Comparison of ENCODE assay signal across 10 cellular contexts in the genomic region with DNA sequence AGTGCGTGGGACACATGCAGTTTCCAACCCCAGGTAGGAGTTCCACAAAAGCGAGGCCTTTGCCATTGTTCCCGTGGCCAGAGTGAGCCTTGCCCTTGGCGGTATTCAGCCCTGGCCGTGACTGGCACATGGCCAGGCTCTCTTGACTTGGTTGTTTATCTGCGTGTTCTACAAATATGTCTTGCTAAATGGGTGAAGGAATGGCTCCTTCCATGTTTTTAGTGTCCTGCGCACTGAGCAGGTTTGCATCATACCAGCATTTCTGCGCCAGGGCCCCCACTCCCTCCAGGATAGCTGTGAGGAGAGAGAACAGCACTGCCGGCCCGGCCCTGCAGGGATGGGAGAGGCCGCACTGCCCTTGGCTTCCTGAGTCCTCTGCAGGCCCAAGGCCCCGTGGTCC. TPM values are rescaled to one million over a fixed set of nuclear protein-coding genes. Genes with fewer than 3 reads are reported as not detected.
A peak's percentile ranks its signal among the peaks of the same experiment; 100 is the strongest.
DNase-seq lines count a peak whose midpoint lies in the region; ATAC-seq, FAIRE-seq and TF ChIP-seq lines count a peak whose summit lies in the region.
"Had no signal": no experiment of that assay in that cellular context is flagged by ENCODE, and none has a peak within 500 bp of the region (broad histone marks: within the 10 kb centered on the region; RNA-seq: fewer than 3 reads in every experiment).

No MANE protein-coding gene starts in this region.

- H4K20me1 ChIP-seq in HepG2 (ENCODE audit: insufficient read depth, low read length) = 0 out of 2 replicates have a peak, but pooled peaks cover 4% of the 10 kb centered on the region

- no peak overlapping the region for H3K4me3 ChIP-seq in HepG2 (replicated peaks in 1 of 3; ENCODE audit: insufficient read depth in 1 of 3, low read depth in 2 of 3, low read length in 3 of 3)

- peaks cover 51% of the 10 kb centered on the region for H3K4me1 ChIP-seq in HepG2 (ENCODE audit: insufficient read depth, low read length)

- FAIRE-seq in HepG2 (lab: Jason Lieb, UNC) = no peak
- FAIRE-seq: A204.1, RCC 7860 had no signal

- in situ Hi-C loops in T47D (cut with HindIII; ENCODE audit: low pct_unique_long_range_greater_than_20kb, low sequenced_read_pairs) (no loop called here), HepG2 (cut with HindIII; ENCODE audit: extremely low pct_ligation_motif_present, low pct_unique_long_range_greater_than_20kb) (no loop called here)

- TF ChIP-seq CTCF in HepG2 (CRISPR knock-in tag; IDR thresholded peaks at IDR 0.05) = no peak

- POLR2A ChIA-PET in HepG2 (lab: Yijun Ruan, JAX) = interaction anchor here (0.7 kb wide), 1 partner anchor 122 kb away, joined by 3 read pairs; no protein-coding TSS in a partner anchor

- H3K27me3 ChIP-seq in HepG2 (ENCODE audit: control insufficient read depth in 1 of 2, insufficient read depth in 2 of 2, low read length in 2 of 2) = no peaks in the 10 kb centered on the region

- peak; percentile 16 for DNase-seq in DMS53 (lab: John Stamatoyannopoulos, UW)
- no peak for DNase-seq in DMS53 treated with DMSO at 0.1 percent for 48 hours (lab: John Stamatoyannopoulos, UW; ENCODE audit: unreplicated experiment)
- DNase-seq in T47D (ENCODE audit: low read depth in 1 of 2, low spot score in 1 of 2) = peak; percentile 35 to 70
- no peak for DNase-seq in HepG2 (ENCODE audit: low spot score)
- no peak for DNase-seq in stimulated activated CD4-positive, alpha-beta T cell treated with anti-CD3 and anti-CD28 coated beads, Interleukin-15, amount 100 ng/mL, for 24 hours

- 0 out of 2 replicates have a peak overlapping the region, but pooled peaks have one; percentile 6 for H3K9ac ChIP-seq in HepG2 (ENCODE audit: insufficient read depth, low read depth, low read length)

- TF ChIP-seq EP300 in HepG2 (IDR thresholded peaks at IDR 0.05; ENCODE audit: low read depth in 2 of 2, low read length in 2 of 2) (no peak), HepG2 (CRISPR knock-in tag; IDR thresholded peaks at IDR 0.05; ENCODE audit: borderline replicate concordance) (no peak)

- 79% methylated on average over 7 of the region's 12 CpGs for WGBS in HepG2 (ENCODE audit: low lambda C conversion rate)

- intact Hi-C loops in HepG2 (cut with micrococcal nuclease; ENCODE audit: unreplicated experiment) = no loop called here

- no peaks in the 10 kb centered on the region for H3K9me3 ChIP-seq in HepG2 (ENCODE audit: low read length)

- H2AFZ ChIP-seq in HepG2 (ENCODE audit: low read length) = no peak overlapping the region

- no peak for TF ChIP-seq POLR2A in HepG2 (IDR thresholded peaks at IDR 0.05; ENCODE audit: insufficient read depth in 1 of 2, low read depth in 2 of 2, low read length in 2 of 2)

- CTCF ChIA-PET in HepG2 (lab: Yijun Ruan, JAX; ENCODE audit: low intra/inter-chr PET ratio, low total read pairs) = no interaction called here

- no peak overlapping the region for H3K4me2 ChIP-seq in HepG2 (ENCODE audit: low read depth, low read length)

- no TSS peak for BruUV-seq in HepG2 (replicated peaks; lab: Mats Ljungman, UMichigan)

- no peaks in the 10 kb centered on the region for H3K79me2 ChIP-seq in HepG2 (ENCODE audit: insufficient read depth, low read length)

- no peak for TF ChIP-seq RAD21 in HepG2 (CRISPR knock-in tag; IDR thresholded peaks at IDR 0.05)

- ATAC-seq in HepG2 (no peak), HG02885 (IDR thresholded peaks at IDR 0.05; ENCODE audit: poor library complexity, unreplicated experiment) (no peak), GM21381 (IDR thresholded peaks at IDR 0.05; ENCODE audit: unreplicated experiment) (no peak)

- H3K27ac ChIP-seq in HepG2 (ENCODE audit: extremely low read length, insufficient read depth, low read length) (no peak overlapping the region), temporal lobe (ENCODE audit: low read depth, low read length) (peak overlapping the region; percentile 95)

- peaks cover 18 to 52% of the 10 kb centered on the region in 2 experiments for H3K36me3 ChIP-seq in HepG2 (replicated peaks in 1 of 2; ENCODE audit: control insufficient read depth in 1 of 2, insufficient read depth in 2 of 2, low read length in 2 of 2)

RNA-seq across cellular contexts. Expression of gene POLR3H, which starts 20.0 kb away (rescaled TPM):
- total RNA-seq in HepG2 (2016; rRNA removed; fragmentation: Illumina TruSeq; extraction: Trizol) = 28.6 and 30.3 TPM in 2 replicates
- total RNA-seq in HepG2 (2016; cell fraction: cytosol; rRNA removed; fragmentation: Illumina TruSeq; extraction: Trizol; ENCODE audit: low read depth) = 13.1 and 13.9 TPM in 2 replicates
- 27.8 and 29.2 TPM in 2 replicates for total RNA-seq in HepG2 (2016; cell fraction: insoluble cytoplasmic fraction; rRNA removed; fragmentation: Illumina TruSeq; extraction: Trizol)
- total RNA-seq in HepG2 (2016; cell fraction: membrane; rRNA removed; fragmentation: Illumina TruSeq; extraction: Trizol) = 33.4 and 34.4 TPM in 2 replicates
- total RNA-seq in HepG2 (2016; cell fraction: nucleus; rRNA removed; fragmentation: Illumina TruSeq; extraction: Trizol) = 20.8 and 24.8 TPM in 2 replicates
- 10.3 and 11.2 TPM in 2 replicates for polyA plus RNA-seq in HepG2 (2011; rRNA removed)
- 8.4 and 9.9 TPM in 2 replicates for polyA plus RNA-seq in HepG2 (2011; cell fraction: cytosol; rRNA removed)
- 10.0 and 10.5 TPM in 2 replicates for polyA plus RNA-seq in HepG2 (2011; cell fraction: nucleus; rRNA removed)
- 8.6 and 11.1 TPM in 2 replicates for polyA plus RNA-seq in HepG2 (2012)
- polyA plus RNA-seq in HepG2 (2016; cell fraction: cytosol; fragmentation: Illumina TruSeq; extraction: Trizol; ENCODE audit: low read depth) = 40.9 and 52.2 TPM in 2 replicates
- polyA plus RNA-seq in HepG2 (2016; cell fraction: insoluble cytoplasmic fraction; fragmentation: Illumina TruSeq; extraction: Trizol; ENCODE audit: low read depth) = 37.9 and 45.4 TPM in 2 replicates
- 50.3 and 61.8 TPM in 2 replicates for polyA plus RNA-seq in HepG2 (2016; cell fraction: membrane; fragmentation: Illumina TruSeq; extraction: Trizol; ENCODE audit: low read depth)
- polyA plus RNA-seq in HepG2 (2016; cell fraction: nucleus; fragmentation: Illumina TruSeq; extraction: Trizol; ENCODE audit: insufficient read depth, low read depth) = 38.0 and 40.7 TPM in 2 replicates
- polyA minus RNA-seq in HepG2 (2011; rRNA and poly(A)+ RNA removed; ENCODE audit: low replicate concordance) = 18.2 and 44.3 TPM in 2 replicates
- polyA minus RNA-seq in HepG2 (2011; cell fraction: cytosol; rRNA and poly(A)+ RNA removed) = 3.3 and 3.9 TPM in 2 replicates
- 16.3 and 17.3 TPM in 2 replicates for polyA minus RNA-seq in HepG2 (2011; cell fraction: nucleus; rRNA and poly(A)+ RNA removed)
- 20.4 TPM for total RNA-seq in temporal lobe

RNA-seq across cellular contexts. Expression of gene CSDC2, which starts 36.5 kb away (rescaled TPM):
- 0.11 and 0.17 TPM in 2 replicates for total RNA-seq in HepG2 (2016; rRNA removed; fragmentation: Illumina TruSeq; extraction: Trizol)
- total RNA-seq in HepG2 (2016; cell fraction: cytosol; rRNA removed; fragmentation: Illumina TruSeq; extraction: Trizol; ENCODE audit: low read depth) = 0.18 TPM in 1 of 2 replicates, not detected in the other
- total RNA-seq in HepG2 (2016; cell fraction: insoluble cytoplasmic fraction; rRNA removed; fragmentation: Illumina TruSeq; extraction: Trizol) = 0.12 and 0.28 TPM in 2 replicates
- 0.07 and 0.09 TPM in 2 replicates for total RNA-seq in HepG2 (2016; cell fraction: membrane; rRNA removed; fragmentation: Illumina TruSeq; extraction: Trizol)
- total RNA-seq in HepG2 (2016; cell fraction: nucleus; rRNA removed; fragmentation: Illumina TruSeq; extraction: Trizol) = not detected in 2 replicates
- polyA plus RNA-seq in HepG2 (2011; rRNA removed) = 0.26 and 0.47 TPM in 2 replicates
- 0.24 and 0.38 TPM in 2 replicates for polyA plus RNA-seq in HepG2 (2011; cell fraction: cytosol; rRNA removed)
- polyA plus RNA-seq in HepG2 (2011; cell fraction: nucleus; rRNA removed) = 0.96 and 1.1 TPM in 2 replicates
- polyA plus RNA-seq in HepG2 (2012) = 0.16 and 0.33 TPM in 2 replicates
- polyA plus RNA-seq in HepG2 (2016; cell fraction: cytosol; fragmentation: Illumina TruSeq; extraction: Trizol; ENCODE audit: low read depth) = 0.03 and 0.05 TPM in 2 replicates
- polyA plus RNA-seq in HepG2 (2016; cell fraction: insoluble cytoplasmic fraction; fragmentation: Illumina TruSeq; extraction: Trizol; ENCODE audit: low read depth) = 0.41 TPM in 1 of 2 replicates, not detected in the other
- polyA plus RNA-seq in HepG2 (2016; cell fraction: membrane; fragmentation: Illumina TruSeq; extraction: Trizol; ENCODE audit: low read depth) = 0.08 and 0.15 TPM in 2 replicates
- 0.22 and 0.27 TPM in 2 replicates for polyA plus RNA-seq in HepG2 (2016; cell fraction: nucleus; fragmentation: Illumina TruSeq; extraction: Trizol; ENCODE audit: insufficient read depth, low read depth)
- 0.40 and 0.82 TPM in 2 replicates for polyA minus RNA-seq in HepG2 (2011; rRNA and poly(A)+ RNA removed; ENCODE audit: low replicate concordance)
- polyA minus RNA-seq in HepG2 (2011; cell fraction: cytosol; rRNA and poly(A)+ RNA removed) = 0.26 and 0.40 TPM in 2 replicates
- 0.12 and 0.13 TPM in 2 replicates for polyA minus RNA-seq in HepG2 (2011; cell fraction: nucleus; rRNA and poly(A)+ RNA removed)
- total RNA-seq in temporal lobe = 11.8 TPM

RNA-seq across cellular contexts. Expression of gene ACO2, which starts 55.4 kb away (rescaled TPM):
- total RNA-seq in HepG2 (2016; rRNA removed; fragmentation: Illumina TruSeq; extraction: Trizol) (39.3 and 45.6 TPM in 2 replicates), temporal lobe (72.5 TPM)
- 34.7 and 46.3 TPM in 2 replicates for total RNA-seq in HepG2 (2016; cell fraction: cytosol; rRNA removed; fragmentation: Illumina TruSeq; extraction: Trizol; ENCODE audit: low read depth)
- 35.3 and 49.1 TPM in 2 replicates for total RNA-seq in HepG2 (2016; cell fraction: insoluble cytoplasmic fraction; rRNA removed; fragmentation: Illumina TruSeq; extraction: Trizol)
- total RNA-seq in HepG2 (2016; cell fraction: membrane; rRNA removed; fragmentation: Illumina TruSeq; extraction: Trizol) = 68.4 and 83.2 TPM in 2 replicates
- 37.1 and 37.3 TPM in 2 replicates for total RNA-seq in HepG2 (2016; cell fraction: nucleus; rRNA removed; fragmentation: Illumina TruSeq; extraction: Trizol)
- 19.2 and 19.4 TPM in 2 replicates for polyA plus RNA-seq in HepG2 (2011; rRNA removed)
- 34.8 and 36.5 TPM in 2 replicates for polyA plus RNA-seq in HepG2 (2011; cell fraction: cytosol; rRNA removed)
- 61.6 and 75.9 TPM in 2 replicates for polyA plus RNA-seq in HepG2 (2011; cell fraction: nucleus; rRNA removed)
- polyA plus RNA-seq in HepG2 (2012) = 57.9 and 62.9 TPM in 2 replicates
- 61.5 and 78.5 TPM in 2 replicates for polyA plus RNA-seq in HepG2 (2016; cell fraction: cytosol; fragmentation: Illumina TruSeq; extraction: Trizol; ENCODE audit: low read depth)
- 39.9 and 50.2 TPM in 2 replicates for polyA plus RNA-seq in HepG2 (2016; cell fraction: insoluble cytoplasmic fraction; fragmentation: Illumina TruSeq; extraction: Trizol; ENCODE audit: low read depth)
- polyA plus RNA-seq in HepG2 (2016; cell fraction: membrane; fragmentation: Illumina TruSeq; extraction: Trizol; ENCODE audit: low read depth) = 77.9 and 110 TPM in 2 replicates
- 51.9 and 54.4 TPM in 2 replicates for polyA plus RNA-seq in HepG2 (2016; cell fraction: nucleus; fragmentation: Illumina TruSeq; extraction: Trizol; ENCODE audit: insufficient read depth, low read depth)
- polyA minus RNA-seq in HepG2 (2011; rRNA and poly(A)+ RNA removed; ENCODE audit: low replicate concordance) = 18.9 and 35.9 TPM in 2 replicates
- polyA minus RNA-seq in HepG2 (2011; cell fraction: cytosol; rRNA and poly(A)+ RNA removed) = 31.6 and 35.4 TPM in 2 replicates
- 29.2 and 32.8 TPM in 2 replicates for polyA minus RNA-seq in HepG2 (2011; cell fraction: nucleus; rRNA and poly(A)+ RNA removed)

RNA-seq across cellular contexts. Expression of gene PHF5A, which starts 55.8 kb away (rescaled TPM):
- total RNA-seq in HepG2 (2016; rRNA removed; fragmentation: Illumina TruSeq; extraction: Trizol) = 105 and 154 TPM in 2 replicates
- total RNA-seq in HepG2 (2016; cell fraction: cytosol; rRNA removed; fragmentation: Illumina TruSeq; extraction: Trizol; ENCODE audit: low read depth) = 34.8 TPM in 2 replicates
- 107 and 165 TPM in 2 replicates for total RNA-seq in HepG2 (2016; cell fraction: insoluble cytoplasmic fraction; rRNA removed; fragmentation: Illumina TruSeq; extraction: Trizol)
- 55.9 and 58.9 TPM in 2 replicates for total RNA-seq in HepG2 (2016; cell fraction: membrane; rRNA removed; fragmentation: Illumina TruSeq; extraction: Trizol)
- total RNA-seq in HepG2 (2016; cell fraction: nucleus; rRNA removed; fragmentation: Illumina TruSeq; extraction: Trizol) = 38.4 and 43.4 TPM in 2 replicates
- polyA plus RNA-seq in HepG2 (2011; rRNA removed) = 50.7 and 56.6 TPM in 2 replicates
- 43.0 and 50.6 TPM in 2 replicates for polyA plus RNA-seq in HepG2 (2011; cell fraction: cytosol; rRNA removed)
- 14.8 and 17.9 TPM in 2 replicates for polyA plus RNA-seq in HepG2 (2011; cell fraction: nucleus; rRNA removed)
- polyA plus RNA-seq in HepG2 (2012) = 42.0 and 46.3 TPM in 2 replicates
- polyA plus RNA-seq in HepG2 (2016; cell fraction: cytosol; fragmentation: Illumina TruSeq; extraction: Trizol; ENCODE audit: low read depth) = 22.7 and 24.1 TPM in 2 replicates
- 141 and 153 TPM in 2 replicates for polyA plus RNA-seq in HepG2 (2016; cell fraction: insoluble cytoplasmic fraction; fragmentation: Illumina TruSeq; extraction: Trizol; ENCODE audit: low read depth)
- 38.6 and 42.2 TPM in 2 replicates for polyA plus RNA-seq in HepG2 (2016; cell fraction: membrane; fragmentation: Illumina TruSeq; extraction: Trizol; ENCODE audit: low read depth)
- polyA plus RNA-seq in HepG2 (2016; cell fraction: nucleus; fragmentation: Illumina TruSeq; extraction: Trizol; ENCODE audit: insufficient read depth, low read depth) = 44.4 and 50.2 TPM in 2 replicates
- 22.2 and 41.1 TPM in 2 replicates for polyA minus RNA-seq in HepG2 (2011; rRNA and poly(A)+ RNA removed; ENCODE audit: low replicate concordance)
- 11.8 and 12.4 TPM in 2 replicates for polyA minus RNA-seq in HepG2 (2011; cell fraction: cytosol; rRNA and poly(A)+ RNA removed)
- 14.3 and 15.1 TPM in 2 replicates for polyA minus RNA-seq in HepG2 (2011; cell fraction: nucleus; rRNA and poly(A)+ RNA removed)
- 25.6 TPM for total RNA-seq in temporal lobe

Comparison
In these comparisons a context has a peak if more than half of its experiments do, and no peak if none do; other contexts are left out.
1. DNase-seq: peak in DMS53 (single experiment) and T47D (2 of 2); none in DMS53 treated with DMSO at 0.1 percent for 48 hours (single experiment), HepG2 (single experiment) and stimulated activated CD4-positive, alpha-beta T cell treated with anti-CD3 and anti-CD28 coated beads, Interleukin-15, amount 100 ng/mL, for 24 hours (single experiment).